ENCODE assay signal across 24 cellular contexts in the genomic region with DNA sequence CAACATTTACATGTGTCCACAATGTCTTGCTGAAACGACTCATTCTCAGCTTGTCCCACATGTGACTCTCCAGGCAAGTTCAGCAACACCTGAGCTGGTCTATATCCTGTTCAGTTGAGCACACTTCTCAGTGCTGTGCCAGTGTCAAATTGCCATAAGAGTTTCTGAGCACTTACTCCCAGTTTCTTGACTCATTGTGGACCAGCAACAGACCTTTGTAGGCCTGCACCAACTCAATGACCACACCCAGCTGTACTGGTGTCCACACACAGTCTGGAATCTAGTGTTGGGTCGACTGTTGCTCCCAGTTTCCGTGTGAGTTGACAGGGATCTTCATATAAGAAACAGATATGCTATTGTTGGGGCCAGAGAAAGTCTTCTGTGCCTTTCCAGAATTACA.
"Had no signal": no experiment of that assay in that cellular context is flagged by ENCODE, and none has a peak within 500 bp of the region (broad histone marks: within the 10 kb centered on the region; RNA-seq: fewer than 3 reads in every experiment).

No MANE protein-coding gene starts in this region.

- ATAC-seq: activated CD8-positive, alpha-beta memory T cell treated with anti-CD3 and anti-CD28 coated beads, Interleukin-2, amount 10 ng/mL, durations not matched to agents 7 days and 5 days; Right ventricle myocardium inferior; T-cell had no signal

- H3K36me3 ChIP-seq: brain microvascular endothelial cell had no signal

- H3K27me3 ChIP-seq: brain microvascular endothelial cell had no signal

- DNase-seq: activated B cell treated with CpG ODN at 0.5 μM for 24 hours; activated CD4-positive, alpha-beta T cell treated with anti-CD3 and anti-CD28 coated beads for 1 hour; activated CD4-positive, alpha-beta T cell treated with anti-CD3 and anti-CD28 coated beads, Interleukin-2, amount 10 ng/mL, durations not matched to agents 24 days and 14 days; activated CD4-positive, alpha-beta T cell treated with anti-CD3 and anti-CD28 coated beads, Interleukin-2, amount 50 U/mL, for 48 hours; activated CD8-positive, alpha-beta memory T cell treated with anti-CD3 and anti-CD28 coated beads, Interleukin-2, amount 10 ng/mL, durations not matched to agents 7 days and 5 days; activated gamma-delta T cell; activated naive CD4-positive, alpha-beta T cell treated with anti-CD3 and anti-CD28 coated beads for 36 hours; activated T-cell treated with anti-CD3 and anti-CD28 coated beads, Interleukin-2, amount 50 U/mL, for 24 hours; amygdala; brain microvascular endothelial cell; MM.1S; NCI-H1105; NCI-H1436; NCI-H1694 treated with DMSO at 0.1 percent for 48 hours; NCI-H2029 treated with DMSO at 0.1 percent for 48 hours; NCI-H510A treated with DMSO at 0.1 percent for 48 hours; NCI-H69; RPMI8226; T-cell; T-helper 2 cell; T1000 had no signal

- H3K4me3 ChIP-seq: PC-9, SK-N-MC had no signal

- H3K27ac ChIP-seq: brain microvascular endothelial cell, PC-9, SK-N-MC had no signal
